8 cellular contexts compared by ENCODE assay signal in the genomic region with DNA sequence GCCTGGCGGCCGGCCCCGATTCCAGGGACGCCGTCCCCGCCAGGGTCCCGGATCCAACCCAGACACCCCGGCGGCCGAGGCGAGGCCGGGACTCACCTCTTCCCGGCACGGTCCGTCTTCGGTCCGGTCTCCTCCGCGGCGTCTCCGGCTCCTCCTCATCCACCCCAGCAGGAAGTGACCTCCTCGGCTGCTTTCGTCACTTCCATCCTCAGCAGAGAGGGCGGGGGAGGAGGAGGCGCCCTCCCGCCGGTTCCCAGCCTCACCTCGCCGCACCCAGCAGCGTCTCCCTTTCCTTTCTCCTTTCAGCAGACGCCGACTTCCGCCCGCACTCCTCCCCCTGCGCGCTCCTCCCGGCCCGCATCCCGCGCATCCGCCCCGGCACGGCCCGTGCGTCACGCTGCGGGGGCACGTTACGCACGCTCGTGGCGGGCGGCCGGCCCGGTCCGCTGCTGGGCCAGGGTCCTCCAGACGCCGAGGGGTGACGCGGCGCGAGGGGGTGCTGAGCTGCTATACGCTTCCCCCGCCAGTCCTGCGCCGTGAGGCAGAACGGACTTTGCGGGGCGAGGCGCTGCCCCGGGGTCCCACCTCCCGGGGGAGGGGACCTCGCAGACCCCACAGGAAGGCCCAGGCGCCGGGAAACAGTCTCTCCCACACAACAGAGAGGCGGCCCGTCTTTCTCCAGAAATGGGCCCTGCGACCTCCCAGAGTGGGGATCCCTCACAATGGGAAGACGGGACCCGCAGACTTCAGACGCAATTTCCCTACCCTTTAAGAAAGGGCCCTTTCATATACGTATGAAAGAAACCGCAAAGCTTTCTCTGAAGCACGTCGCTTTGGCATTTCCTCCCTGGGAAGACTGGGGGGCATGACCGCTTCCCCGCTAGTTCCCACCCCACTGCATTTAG. TPM values are rescaled to one million over a fixed set of nuclear protein-coding genes. Genes with fewer than 3 reads are reported as not detected.
DNase-seq lines count a peak whose midpoint lies in the region; ATAC-seq lines count a peak whose summit lies in the region.

A gene (minus strand): TSS at position 176 of the 905 bp plus-strand sequence. CDS start 2,043 bp downstream, outside the sequence.

- H3K9me3 ChIP-seq in CD4-positive, CD25-positive, alpha-beta regulatory T cell (ENCODE audit: control insufficient read depth in 2 of 2, low read length in 2 of 2): no peaks in the 10 kb centered on the region
- H3K9me3 ChIP-seq in effector memory CD4-positive, alpha-beta T cell (ENCODE audit: control insufficient read depth, low read length): no peaks in the 10 kb centered on the region

- H3K4me3 ChIP-seq in CD4-positive, CD25-positive, alpha-beta regulatory T cell (ENCODE audit: low read depth, low read length): peak within 1 kb of the TSS; percentile 92
- peak within 1 kb of the TSS; percentile 87 for H3K4me3 ChIP-seq in effector memory CD4-positive, alpha-beta T cell (ENCODE audit: insufficient read depth, low read depth, low read length, poor library complexity, severe bottlenecking)

- peak within 1 kb of the TSS; percentile 94 for H3K27ac ChIP-seq in CD4-positive, CD25-positive, alpha-beta regulatory T cell (ENCODE audit: insufficient read depth, low read length, poor library complexity, severe bottlenecking)
- peak within 1 kb of the TSS; percentile 91 for H3K27ac ChIP-seq in effector memory CD4-positive, alpha-beta T cell (ENCODE audit: insufficient read depth, low read length, poor library complexity, severe bottlenecking)

- peaks cover 29 to 61% (median 50%) of the 10 kb centered on the region in 4 donors for H3K4me1 Mint-ChIP-seq in CD4-positive, CD25-positive, alpha-beta regulatory T cell
- H3K4me1 Mint-ChIP-seq in memory B cell: peaks cover 26% of the 10 kb centered on the region

- H3K4me1 ChIP-seq in CD4-positive, CD25-positive, alpha-beta regulatory T cell (ENCODE audit: control insufficient read depth, insufficient read depth, low read length, poor library complexity, severe bottlenecking): peaks cover 50% of the 10 kb centered on the region
- H3K4me1 ChIP-seq in effector memory CD4-positive, alpha-beta T cell (ENCODE audit: control insufficient read depth, insufficient read depth, low read length, poor library complexity, severe bottlenecking): peaks cover 42% of the 10 kb centered on the region

- H3K4me3 Mint-ChIP-seq in CD4-positive, CD25-positive, alpha-beta regulatory T cell: peak within 1 kb of the TSS; percentile 88 to 98 (median 96)
- peak within 1 kb of the TSS; percentile 92 for H3K4me3 Mint-ChIP-seq in memory B cell

- peak; percentile 86 to 94 (median 87) for DNase-seq in CD4-positive, CD25-positive, alpha-beta regulatory T cell
- peak; percentile 91 for DNase-seq in HK-2 (ENCODE audit: unreplicated experiment)
- DNase-seq in NK-92 (lab: John Stamatoyannopoulos, UW; ENCODE audit: unreplicated experiment): peak; percentile 32
- peak; percentile 91 for DNase-seq in activated CD8-positive, alpha-beta memory T cell treated with anti-CD3 and anti-CD28 coated beads for 24 hours
- DNase-seq in effector memory CD4-positive, alpha-beta T cell: peak; percentile 86 to 89 (median 89)
- DNase-seq in memory B cell (ENCODE audit: low spot score in 2 of 2): peak; percentile 66 to 75
- peak; percentile 65 for DNase-seq in stimulated activated CD8-positive, alpha-beta memory T cell treated with anti-CD3 and anti-CD28 coated beads, Interleukin-12 subunit alpha, Interleukin-12 subunit beta, amount 100 ng/mL, for 1 hour (ENCODE audit: low read depth)

- peaks cover 17% of the 10 kb centered on the region for H3K36me3 ChIP-seq in CD4-positive, CD25-positive, alpha-beta regulatory T cell (ENCODE audit: control insufficient read depth, insufficient read depth, low read length)
- H3K36me3 ChIP-seq in effector memory CD4-positive, alpha-beta T cell (ENCODE audit: control insufficient read depth, insufficient read depth, low read length): peaks cover 15% of the 10 kb centered on the region

- peaks cover 9% of the 10 kb centered on the region for H3K27me3 Mint-ChIP-seq in CD4-positive, CD25-positive, alpha-beta regulatory T cell
- H3K27me3 Mint-ChIP-seq in memory B cell: no peaks in the 10 kb centered on the region

- H3K36me3 Mint-ChIP-seq in CD4-positive, CD25-positive, alpha-beta regulatory T cell: peaks cover 23% of the 10 kb centered on the region
- H3K36me3 Mint-ChIP-seq in memory B cell: peaks cover 10% of the 10 kb centered on the region

- H3K27ac Mint-ChIP-seq in CD4-positive, CD25-positive, alpha-beta regulatory T cell: peak within 1 kb of the TSS; percentile 89 to 97 (median 96)
- peak within 1 kb of the TSS; percentile 91 for H3K27ac Mint-ChIP-seq in memory B cell

- H3K27me3 ChIP-seq in CD4-positive, CD25-positive, alpha-beta regulatory T cell (ENCODE audit: control insufficient read depth, insufficient read depth, low read length): no peaks in the 10 kb centered on the region
- no peaks in the 10 kb centered on the region for H3K27me3 ChIP-seq in effector memory CD4-positive, alpha-beta T cell (replicated peaks; ENCODE audit: control insufficient read depth, insufficient read depth, low read length, poor library complexity, severe bottlenecking)

- peak; percentile 84 to 88 for ATAC-seq in CD4-positive, CD25-positive, alpha-beta regulatory T cell (ENCODE audit: low read depth in 2 of 2)
- ATAC-seq in GM19438 (IDR thresholded peaks at IDR 0.05; ENCODE audit: low read depth, unreplicated experiment): peak; percentile 89
- ATAC-seq in memory B cell (ENCODE audit: low read depth): peak; percentile 86

- no peaks in the 10 kb centered on the region for H3K9me3 Mint-ChIP-seq in CD4-positive, CD25-positive, alpha-beta regulatory T cell
- H3K9me3 Mint-ChIP-seq in memory B cell: no peaks in the 10 kb centered on the region

RNA-seq across cellular contexts. Expression of the gene that starts here (rescaled TPM):
- 89.5 TPM for total RNA-seq in CD4-positive, CD25-positive, alpha-beta regulatory T cell
- polyA plus RNA-seq in CD4-positive, CD25-positive, alpha-beta regulatory T cell: 1 to 10 TPM; 6.2 to 9.0 (median 8.8) TPM

Comparison
In these comparisons a context has a peak if more than half of its experiments do, and no peak if none do; other contexts are left out.
1. Peak in every context shown above with its lines: DNase-seq, ATAC-seq, H3K4me3 ChIP-seq and H3K27ac ChIP-seq.
2. DNase-seq: peak in every context shown above with its lines; median percentile 91 in HK-2; 91 in activated CD8-positive, alpha-beta memory T cell treated with anti-CD3 and anti-CD28 coated beads for 24 hours; 89 in effector memory CD4-positive, alpha-beta T cell; 87 in CD4-positive, CD25-positive, alpha-beta regulatory T cell; 70 in memory B cell; 65 in stimulated activated CD8-positive, alpha-beta memory T cell treated with anti-CD3 and anti-CD28 coated beads, Interleukin-12 subunit alpha, Interleukin-12 subunit beta, amount 100 ng/mL, for 1 hour; 32 in NK-92.